9 cellular contexts compared by ENCODE assay signal in the genomic region with DNA sequence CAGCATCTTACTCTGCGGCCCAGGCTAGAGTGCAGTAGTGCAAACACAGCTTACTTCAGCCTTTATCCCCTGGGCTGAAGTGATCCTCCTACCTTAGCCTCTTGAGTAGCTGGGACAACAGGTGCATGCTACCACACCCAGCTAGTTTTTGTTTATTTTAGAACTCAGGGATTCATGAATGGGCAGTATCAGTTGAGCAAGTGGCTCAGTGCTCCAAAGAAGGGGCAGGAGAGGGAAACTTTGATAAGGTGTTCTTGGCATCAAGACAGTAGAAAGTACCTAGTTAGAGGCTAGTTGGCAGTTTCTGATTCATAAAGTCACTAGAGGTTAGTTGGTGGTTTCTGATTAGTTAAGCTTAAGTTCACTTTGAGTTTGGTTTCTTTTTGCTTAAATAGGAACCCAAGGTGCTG. TPM values are rescaled to one million over a fixed set of nuclear protein-coding genes. Genes with fewer than 3 reads are reported as not detected.
DNase-seq lines count a peak whose midpoint lies in the region; ATAC-seq and TF ChIP-seq lines count a peak whose summit lies in the region.
"Had no signal": no experiment of that assay in that cellular context is flagged by ENCODE, and none has a peak within 500 bp of the region (broad histone marks: within the 10 kb centered on the region; RNA-seq: fewer than 3 reads in every experiment).

No MANE protein-coding gene starts in this region.

- H3K4me3 Mint-ChIP-seq in activated B cell treated with CpG ODN at 0.5 μM for 24 hours, result no peak overlapping the region

- ATAC-seq in GM19328 (IDR thresholded peaks at IDR 0.05; ENCODE audit: unreplicated experiment) (peak; percentile 42), HG03095 (IDR thresholded peaks at IDR 0.05; ENCODE audit: unreplicated experiment) (peak; percentile 71), activated B cell treated with CpG ODN at 0.5 μM for 24 hours (ENCODE audit: low read depth) (peak; percentile 21), PC-3 (no peak), esophagus mucosa (no peak), aorta (ENCODE audit: low FRiP score) (no peak)

- H3K27ac ChIP-seq in BLaER1 treated with 17β-estradiol and CSF1 and Interleukin-3, amounts not matched to agents 10 nM and 100 nM, result no peak overlapping the region
- no peak overlapping the region for H3K27ac ChIP-seq in PC-3 (ENCODE audit: low read length)
- H3K27ac ChIP-seq in aorta (ENCODE audit: low read depth in 1 of 2, low read length in 2 of 2), result no peak overlapping the region

- no peaks in the 10 kb centered on the region for H3K27me3 Mint-ChIP-seq in activated B cell treated with CpG ODN at 0.5 μM for 24 hours

- no peak overlapping the region for H3K27ac Mint-ChIP-seq in activated B cell treated with CpG ODN at 0.5 μM for 24 hours

- H3K4me3 ChIP-seq in BLaER1 treated with 17β-estradiol and CSF1 and Interleukin-3, amounts not matched to agents 10 nM and 100 nM, result no peak overlapping the region
- H3K4me3 ChIP-seq in PC-3 (ENCODE audit: low read length) (no peak overlapping the region), aorta (ENCODE audit: low read length in 2 of 2) (no peak overlapping the region)

- H2AFZ ChIP-seq in PC-3 (ENCODE audit: low read length), result no peak overlapping the region

- peaks cover 85% of the 10 kb centered on the region for H3K79me2 ChIP-seq in PC-3 (ENCODE audit: low read length)

- peaks cover 0 to 38% (median 19%) of the 10 kb centered on the region in 11 experiments; a peak in 14 of 22 replicates for H3K9me3 ChIP-seq in BLaER1 treated with 17β-estradiol and CSF1 and Interleukin-3, amounts not matched to agents 10 nM and 100 nM (replicated peaks in 1 of 11)
- H3K9me3 ChIP-seq in PC-3 (ENCODE audit: low read length), result no peaks in the 10 kb centered on the region
- H3K9me3 ChIP-seq in aorta (ENCODE audit: control insufficient read depth, low read length), result no peaks in the 10 kb centered on the region

- H4K20me1 ChIP-seq in BLaER1 treated with 17β-estradiol and CSF1 and Interleukin-3, amounts not matched to agents 10 nM and 100 nM, result peaks cover 5 to 100% (median 90%) of the 10 kb centered on the region in 11 experiments; a peak in 19 of 22 replicates
- H4K20me1 ChIP-seq in PC-3 (ENCODE audit: low read length), result no peaks in the 10 kb centered on the region; the same call in 1 of the 2 replicates

- no peaks in the 10 kb centered on the region for H3K36me3 Mint-ChIP-seq in activated B cell treated with CpG ODN at 0.5 μM for 24 hours (ENCODE audit: low read depth)

- WGBS in aorta, 2 donors, result 85 to 87% methylated on average over 1 of the region's 1 CpG

- no peaks in the 10 kb centered on the region for H3K27me3 ChIP-seq in BLaER1 treated with 17β-estradiol and CSF1 and Interleukin-3, amounts not matched to agents 10 nM and 100 nM
- H3K27me3 ChIP-seq in PC-3 (ENCODE audit: low read length) (no peaks in the 10 kb centered on the region), aorta (ENCODE audit: control insufficient read depth in 1 of 2, insufficient read depth in 2 of 2, low read length in 1 of 2) (no peaks in the 10 kb centered on the region)

- POLR2A ChIA-PET in activated B cell treated with CpG ODN at 0.5 μM for 24 hours (lab: Charles Lee), result no interaction called here
- POLR2A ChIA-PET in PC-3 (lab: Charles Lee; ENCODE audit: unreplicated experiment), result interaction anchor here (0.5 kb wide), 1 partner anchor 476 kb away, joined by 29 read pairs; no protein-coding TSS in a partner anchor

- CTCF ChIA-PET in activated B cell treated with CpG ODN at 0.5 μM for 24 hours (lab: Charles Lee), result no interaction called here
- CTCF ChIA-PET in PC-3 (lab: Charles Lee), result no interaction called here

- peaks cover 0 to 54% (median 23%) of the 10 kb centered on the region in 11 experiments; a peak in 17 of 22 replicates for H3K36me3 ChIP-seq in BLaER1 treated with 17β-estradiol and CSF1 and Interleukin-3, amounts not matched to agents 10 nM and 100 nM
- H3K36me3 ChIP-seq in PC-3 (ENCODE audit: low read depth, low read length), result no peaks in the 10 kb centered on the region
- H3K36me3 ChIP-seq in aorta (ENCODE audit: control insufficient read depth in 1 of 2, insufficient read depth in 2 of 2, low read length in 1 of 2), result no peaks in the 10 kb centered on the region

- H3F3A ChIP-seq in PC-3 (ENCODE audit: low read length, unreplicated experiment), result no peaks in the 10 kb centered on the region

- intact Hi-C loops in activated B cell treated with CpG ODN at 0.5 μM for 24 hours (cut with micrococcal nuclease), result no loop called here
- intact Hi-C loops in PC-3 (cut with micrococcal nuclease), result loop anchor here (10.0 kb wide), 1 partner anchor 96 kb away; no protein-coding TSS in a partner anchor
- intact Hi-C loops in aorta (cut with DNase I), result no loop called here

- DNase-seq in activated B cell treated with CpG ODN at 0.5 μM for 24 hours (no peak), PC-3 (no peak), aorta (no peak), SW480 (ENCODE audit: low spot score) (no peak)
- DNase-seq: COR-L47 had no signal

- BruUV-seq in PC-3 (replicated peaks; lab: Mats Ljungman, UMichigan), result no TSS peak

- H3K4me1 Mint-ChIP-seq in activated B cell treated with CpG ODN at 0.5 μM for 24 hours, result peaks cover 33% of the 10 kb centered on the region

- H3K9me3 Mint-ChIP-seq in activated B cell treated with CpG ODN at 0.5 μM for 24 hours, result no peaks in the 10 kb centered on the region

- peaks cover 3 to 18% (median 9%) of the 10 kb centered on the region in 10 experiments; a peak in 14 of 20 replicates for H3K4me1 ChIP-seq in BLaER1 treated with 17β-estradiol and CSF1 and Interleukin-3, amounts not matched to agents 10 nM and 100 nM
- peaks cover 13% of the 10 kb centered on the region for H3K4me1 ChIP-seq in PC-3 (ENCODE audit: insufficient read depth, low read length)
- no peaks in the 10 kb centered on the region for H3K4me1 ChIP-seq in aorta (ENCODE audit: control insufficient read depth in 1 of 2, insufficient read depth in 2 of 2, low read length in 2 of 2)

- no peak overlapping the region for H3K9ac ChIP-seq in BLaER1 treated with 17β-estradiol and CSF1 and Interleukin-3, amounts not matched to agents 10 nM and 100 nM
- H3K9ac ChIP-seq in PC-3 (ENCODE audit: low read length), result no peak overlapping the region

- H3K9me2 ChIP-seq in PC-3 (replicated peaks; ENCODE audit: low read length), result no peaks in the 10 kb centered on the region

- peak overlapping the region in 6 of 11 experiments; percentile 4 to 34 (median 16); a peak in 8 of 22 replicates for H3K4me2 ChIP-seq in BLaER1 treated with 17β-estradiol and CSF1 and Interleukin-3, amounts not matched to agents 10 nM and 100 nM
- H3K4me2 ChIP-seq in PC-3 (ENCODE audit: low read length), result no peak overlapping the region

- no peak for TF ChIP-seq CTCF in activated B cell treated with CpG ODN at 0.5 μM for 24 hours (IDR thresholded peaks at IDR 0.05)
- no peak for TF ChIP-seq CTCF in PC-3 (conservative IDR thresholded peaks at IDR 0.05; ENCODE audit: low read depth, low read length)

RNA-seq across cellular contexts. Expression of a gene that starts 18.4 kb away (rescaled TPM):
- 12.7 and 14.3 TPM in 2 replicates for total RNA-seq in activated B cell treated with CpG ODN at 0.5 μM for 24 hours
- 12.2 and 12.9 TPM in 2 replicates for total RNA-seq in PC-3 (2014; rRNA removed)
- total RNA-seq in esophagus mucosa, result 9.2 TPM
- 10 to 100 TPM; 12.1 to 13.8 TPM for total RNA-seq in aorta
- 1 to 10 TPM; 3.3 to 4.6 TPM for polyA plus RNA-seq in aorta

Comparison
In these comparisons a context has a peak if more than half of its experiments do, and no peak if none do; other contexts are left out.
1. ATAC-seq: peak in GM19328 (single experiment), HG03095 (single experiment) and activated B cell treated with CpG ODN at 0.5 μM for 24 hours (single experiment); none in PC-3 (single experiment), esophagus mucosa (single experiment) and aorta (single experiment).